Comparison of ENCODE assay signal across 7 cellular contexts in the genomic region with DNA sequence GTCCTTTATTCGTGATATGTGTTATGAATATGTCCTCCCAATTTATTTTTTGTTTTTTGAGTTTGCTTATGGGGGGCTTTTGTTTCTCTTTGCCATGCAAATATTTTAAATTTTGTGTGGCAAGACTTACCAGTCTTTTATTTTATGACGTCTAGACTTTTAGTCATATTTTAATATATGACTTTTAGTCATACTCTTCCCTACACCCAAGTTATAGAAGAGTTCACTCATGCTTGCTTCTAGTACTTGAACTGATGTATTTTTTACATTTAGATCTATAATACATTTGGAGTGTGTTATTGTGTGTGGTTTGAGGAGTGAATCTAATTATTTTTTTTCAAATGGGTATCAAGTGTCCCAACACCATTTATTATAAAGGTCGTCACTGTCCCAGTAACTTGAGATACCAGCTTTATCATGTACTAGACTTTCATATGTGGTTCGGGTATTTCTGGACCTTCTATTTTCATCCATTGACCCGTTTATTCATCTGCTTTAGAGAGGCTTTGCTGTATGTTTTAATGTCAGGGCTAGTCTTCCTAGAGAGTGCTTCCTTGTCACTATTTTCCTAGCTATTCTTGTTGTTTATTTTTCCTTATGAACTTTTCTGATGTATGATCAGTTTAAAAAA. TPM values are rescaled to one million over a fixed set of nuclear protein-coding genes. Genes with fewer than 3 reads are reported as not detected.
DNase-seq lines count a peak whose midpoint lies in the region; ATAC-seq, FAIRE-seq and TF ChIP-seq lines count a peak whose summit lies in the region.

No MANE protein-coding gene starts in this region.

- peak overlapping the region; percentile 97 for H3K27ac ChIP-seq in OCI-LY3 (ENCODE audit: low read length)

- H4K20me1 ChIP-seq in OCI-LY3 (ENCODE audit: insufficient read depth, low read length): no peaks in the 10 kb centered on the region

- H3K27me3 ChIP-seq in OCI-LY3 (ENCODE audit: low read depth, low read length) (no peaks in the 10 kb centered on the region), skeletal muscle satellite cell (ENCODE audit: control insufficient read depth, insufficient read depth, low read length) (no peaks in the 10 kb centered on the region)

- H2AFZ ChIP-seq in OCI-LY3 (ENCODE audit: low read depth, low read length): no peak overlapping the region

- DNase-seq in GM12891 (ENCODE audit: insufficient read length, low spot score): no peak
- DNase-seq in fibroblast of mammary gland (ENCODE audit: low read depth): no peak
- no peak for DNase-seq in GM10266 (ENCODE audit: extremely low spot score)

- peak overlapping the region; percentile 98 for H3K9ac ChIP-seq in OCI-LY3 (ENCODE audit: low read length)
- H3K9ac ChIP-seq in skeletal muscle satellite cell (ENCODE audit: low read depth, low read length): no peak overlapping the region

- peak overlapping the region; percentile 86 for H3K4me3 ChIP-seq in OCI-LY3 (ENCODE audit: low read length)
- H3K4me3 ChIP-seq in fibroblast of mammary gland (ENCODE audit: control insufficient read depth, low read depth, low read length): peak overlapping the region; percentile 50
- H3K4me3 ChIP-seq in skeletal muscle satellite cell (ENCODE audit: low read length): no peak overlapping the region

- TF ChIP-seq CTCF in OCI-LY3 (IDR thresholded peaks at IDR 0.05; ENCODE audit: low read depth, low read length) (no peak), fibroblast of mammary gland (conservative IDR thresholded peaks at IDR 0.05; ENCODE audit: control insufficient read depth, insufficient read depth, low read depth, low read length) (no peak), GM10266 (IDR thresholded peaks at IDR 0.05; ENCODE audit: control insufficient read depth, insufficient read depth, low read depth, missing control alignments) (no peak)

- no peak for TF ChIP-seq POLR2A in GM12891 (IDR thresholded peaks at IDR 0.05; ENCODE audit: low read depth, low read length)

- H3K4me1 ChIP-seq in OCI-LY3 (ENCODE audit: low read length): peaks cover 50% of the 10 kb centered on the region
- peaks cover 7% of the 10 kb centered on the region for H3K4me1 ChIP-seq in skeletal muscle satellite cell (ENCODE audit: control insufficient read depth, insufficient read depth, low read length)

- peak overlapping the region; percentile 80 for H3K4me2 ChIP-seq in OCI-LY3 (ENCODE audit: low read length)
- peak overlapping the region; percentile 89 for H3K4me2 ChIP-seq in skeletal muscle satellite cell (ENCODE audit: low read length)

- peaks cover 45% of the 10 kb centered on the region for H3K36me3 ChIP-seq in OCI-LY3 (replicated peaks; ENCODE audit: low read depth, low read length)
- no peaks in the 10 kb centered on the region for H3K36me3 ChIP-seq in skeletal muscle satellite cell (ENCODE audit: insufficient read depth, low read length)

- H3K9me3 ChIP-seq in OCI-LY3 (ENCODE audit: insufficient read depth, low read length) (peaks cover 22% of the 10 kb centered on the region), skeletal muscle satellite cell (replicated peaks; ENCODE audit: low read length) (peaks cover 5% of the 10 kb centered on the region)

- FAIRE-seq in GM12891 (lab: Jason Lieb, UNC): peak; percentile 23

- ATAC-seq in GM21723 (IDR thresholded peaks at IDR 0.05; ENCODE audit: unreplicated experiment): no peak
- no peak for ATAC-seq in GM21717 (IDR thresholded peaks at IDR 0.05; ENCODE audit: unreplicated experiment)

- H3K79me2 ChIP-seq in OCI-LY3 (ENCODE audit: low read length): peaks cover 74% of the 10 kb centered on the region

TF ChIP-seq in GM12891, 5 proteins besides CTCF, POLR2A, EP300 and RAD21:
- TF ChIP-seq PAX5 (IDR thresholded peaks at IDR 0.05; ENCODE audit: insufficient read depth, low read length, severe bottlenecking): no peak
- TF ChIP-seq POU2F2 (IDR thresholded peaks at IDR 0.05; ENCODE audit: low read depth, low read length): no peak
- no peak for TF ChIP-seq SPI1 (IDR thresholded peaks at IDR 0.05; ENCODE audit: low read depth, low read length)

RNA-seq across cellular contexts. Expression of gene PARP15, which starts 0.8 kb away (rescaled TPM):
- 20.3 TPM for polyA plus RNA-seq in GM12891 (2012; ENCODE audit: low read depth, missing spikeins)
- total RNA-seq in skeletal muscle satellite cell (2012; rRNA removed): 0.25 TPM in 1 of 2 replicates, not detected in the other

RNA-seq across cellular contexts. Expression of gene DTX3L, which starts 14.1 kb away (rescaled TPM):
- polyA plus RNA-seq in GM12891 (2012; ENCODE audit: low read depth, missing spikeins): 7.3 TPM
- total RNA-seq in skeletal muscle satellite cell (2012; rRNA removed): 11.4 and 11.7 TPM in 2 replicates

RNA-seq across cellular contexts. Expression of gene PARP9, which starts 14.1 kb away (rescaled TPM):
- 17.6 TPM for polyA plus RNA-seq in GM12891 (2012; ENCODE audit: low read depth, missing spikeins)
- 9.2 and 10.4 TPM in 2 replicates for total RNA-seq in skeletal muscle satellite cell (2012; rRNA removed)
